In genomic region chr1:185499986-185500626, GRCh38 we compare ENCODE assay signal across 10 cellular contexts.
DNase-seq lines count a peak whose midpoint lies in the region; ATAC-seq and TF ChIP-seq lines count a peak whose summit lies in the region.
"Had no signal": no experiment of that assay in that cellular context is flagged by ENCODE, and none has a peak within 500 bp of the region (broad histone marks: within the 10 kb centered on the region; RNA-seq: fewer than 3 reads in every experiment).

No MANE protein-coding gene starts in this region.

- no peaks in the 10 kb centered on the region for H3K36me3 ChIP-seq in GM23248 (ENCODE audit: low read depth)

- ATAC-seq in HG02981 (IDR thresholded peaks at IDR 0.05; ENCODE audit: unreplicated experiment) (no peak), GM21619 (IDR thresholded peaks at IDR 0.05; ENCODE audit: unreplicated experiment) (no peak)

- 30 to 31% methylated on average over 4 of the region's 4 CpGs for WGBS in GM23248 (ENCODE audit: low coverage in 1 of 2, low lambda C conversion rate in 2 of 2, missing lambda C conversion rate in 2 of 2), 2 experiments

- H3K9me3 Mint-ChIP-seq in activated naive CD8-positive, alpha-beta T cell treated with anti-CD3 and anti-CD28 coated beads for 36 hours, result no peaks in the 10 kb centered on the region

- H3K9me3 ChIP-seq in AG04450 (ENCODE audit: control insufficient read depth, insufficient read depth, low read length) (no peaks in the 10 kb centered on the region), GM23248 (ENCODE audit: low read depth) (no peaks in the 10 kb centered on the region)

- peak overlapping the region; percentile 68 for H3K4me2 ChIP-seq in GM23248 (ENCODE audit: unreplicated experiment)

- peaks cover 23% of the 10 kb centered on the region for H3F3A ChIP-seq in GM23248 (ENCODE audit: insufficient read depth)

- CTCF ChIA-PET in AG04450 (lab: Charles Lee), result no interaction called here

- H3K9me2 ChIP-seq in GM23248 (ENCODE audit: insufficient read depth), result no peaks in the 10 kb centered on the region; the same call in 1 of the 2 replicates

- no peak overlapping the region for H3K4me3 Mint-ChIP-seq in activated naive CD8-positive, alpha-beta T cell treated with anti-CD3 and anti-CD28 coated beads for 36 hours

- peak overlapping the region; percentile 48 for H2AFZ ChIP-seq in GM23248

- TF ChIP-seq CTCF in AG04450 (IDR thresholded peaks at IDR 0.05; ENCODE audit: low read depth, low read length), result no peak

- H3K4me1 Mint-ChIP-seq in activated naive CD8-positive, alpha-beta T cell treated with anti-CD3 and anti-CD28 coated beads for 36 hours, result peaks cover 22% of the 10 kb centered on the region

- peak; percentile 74 for DNase-seq in AG04450 (ENCODE audit: low read depth, low spot score)
- DNase-seq in GM23248, result peak; percentile 96
- peak; percentile 9 for DNase-seq in activated naive CD8-positive, alpha-beta T cell treated with anti-CD3 and anti-CD28 coated beads for 36 hours
- DNase-seq in iris pigment epithelial cell (ENCODE audit: low read depth), result peak; percentile 95
- DNase-seq in retina, result no peak
- no peak for DNase-seq in RPMI8226
- DNase-seq: glutamatergic neuron, T-helper 9 cell had no signal

- peak overlapping the region; percentile 57 for H3K27ac Mint-ChIP-seq in activated naive CD8-positive, alpha-beta T cell treated with anti-CD3 and anti-CD28 coated beads for 36 hours

- POLR2A ChIA-PET in AG04450 (lab: Yijun Ruan, JAX), result no interaction called here

- H3K27me3 Mint-ChIP-seq in activated naive CD8-positive, alpha-beta T cell treated with anti-CD3 and anti-CD28 coated beads for 36 hours, result peaks cover 4% of the 10 kb centered on the region

- H3K27me3 ChIP-seq in AG04450 (ENCODE audit: control insufficient read depth, insufficient read depth, low read length), result no peaks in the 10 kb centered on the region
- H3K27me3 ChIP-seq in GM23248 (replicated peaks; ENCODE audit: insufficient read depth), result no peaks in the 10 kb centered on the region

- H4K20me1 ChIP-seq in GM23248 (ENCODE audit: insufficient read depth), result no peaks in the 10 kb centered on the region

- peak overlapping the region; percentile 48 for H3K9ac ChIP-seq in GM23248

- peaks cover 22% of the 10 kb centered on the region for H3K4me1 ChIP-seq in GM23248 (ENCODE audit: insufficient read depth)

- H3K4me3 ChIP-seq in AG04450 (ENCODE audit: low read depth, low read length), result no peak overlapping the region
- H3K4me3 ChIP-seq in GM23248, result peak overlapping the region; percentile 33

- H3K36me3 Mint-ChIP-seq in activated naive CD8-positive, alpha-beta T cell treated with anti-CD3 and anti-CD28 coated beads for 36 hours, result no peaks in the 10 kb centered on the region

- no peaks in the 10 kb centered on the region for H3K79me2 ChIP-seq in GM23248 (ENCODE audit: insufficient read depth)

- H3K27ac ChIP-seq in AG04450 (ENCODE audit: low read depth, low read length) (no peak overlapping the region), GM23248 (peak overlapping the region; percentile 81)

- in situ Hi-C loops in GM23248 (cut with MboI), result no loop called here

Comparison
In these comparisons a context has a peak if more than half of its experiments do, and no peak if none do; other contexts are left out.
1. DNase-seq: peak in AG04450 (single experiment), GM23248 (single experiment), activated naive CD8-positive, alpha-beta T cell treated with anti-CD3 and anti-CD28 coated beads for 36 hours (single experiment) and iris pigment epithelial cell (single experiment); none in retina (single experiment) and RPMI8226 (single experiment).